Comparison of ENCODE assay signal across 2 cellular contexts in genomic region chr1:228471762-228472398, GRCh38.
TF ChIP-seq lines count a peak whose summit lies in the region.

No MANE protein-coding gene starts in this region.

TF ChIP-seq in HCT116, 20 proteins besides CTCF, POLR2A, EP300 and RAD21:
- no peak for TF ChIP-seq SRF (IDR thresholded peaks at IDR 0.05; ENCODE audit: low read depth)
- TF ChIP-seq FOSL1 (IDR thresholded peaks at IDR 0.05; ENCODE audit: low read depth) = no peak
- TF ChIP-seq, protein P1, sequence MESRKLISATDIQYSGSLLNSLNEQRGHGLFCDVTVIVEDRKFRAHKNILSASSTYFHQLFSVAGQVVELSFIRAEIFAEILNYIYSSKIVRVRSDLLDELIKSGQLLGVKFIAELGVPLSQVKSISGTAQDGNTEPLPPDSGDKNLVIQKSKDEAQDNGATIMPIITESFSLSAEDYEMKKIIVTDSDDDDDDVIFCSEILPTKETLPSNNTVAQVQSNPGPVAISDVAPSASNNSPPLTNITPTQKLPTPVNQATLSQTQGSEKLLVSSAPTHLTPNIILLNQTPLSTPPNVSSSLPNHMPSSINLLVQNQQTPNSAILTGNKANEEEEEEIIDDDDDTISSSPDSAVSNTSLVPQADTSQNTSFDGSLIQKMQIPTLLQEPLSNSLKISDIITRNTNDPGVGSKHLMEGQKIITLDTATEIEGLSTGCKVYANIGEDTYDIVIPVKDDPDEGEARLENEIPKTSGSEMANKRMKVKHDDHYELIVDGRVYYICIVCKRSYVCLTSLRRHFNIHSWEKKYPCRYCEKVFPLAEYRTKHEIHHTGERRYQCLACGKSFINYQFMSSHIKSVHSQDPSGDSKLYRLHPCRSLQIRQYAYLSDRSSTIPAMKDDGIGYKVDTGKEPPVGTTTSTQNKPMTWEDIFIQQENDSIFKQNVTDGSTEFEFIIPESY (IDR thresholded peaks at IDR 0.05; ENCODE audit: extremely low read depth, insufficient replicate concordance, low read length) = no peak
- TF ChIP-seq ELF1 (IDR thresholded peaks at IDR 0.05; ENCODE audit: borderline replicate concordance, low read depth) = no peak
- TF ChIP-seq POLR2AphosphoS5 (IDR thresholded peaks at IDR 0.05; ENCODE audit: low read depth, low read length) = no peak
- TF ChIP-seq ZFX (IDR thresholded peaks at IDR 0.05) = no peak
- TF ChIP-seq CBX3 (IDR thresholded peaks at IDR 0.05; ENCODE audit: low read depth) = no peak

TF ChIP-seq in H1, 55 proteins besides CTCF, POLR2A, EP300 and RAD21:
- TF ChIP-seq SP2 (IDR thresholded peaks at IDR 0.05; ENCODE audit: low read length) = no peak
- TF ChIP-seq SAP30 (IDR thresholded peaks at IDR 0.05; ENCODE audit: insufficient read depth, insufficient replicate concordance, low read length) = no peak
- TF ChIP-seq USF2 (IDR thresholded peaks at IDR 0.05; ENCODE audit: low read length) = no peak
- no peak for TF ChIP-seq SIX5 (IDR thresholded peaks at IDR 0.05; ENCODE audit: low read depth, low read length)
- TF ChIP-seq, protein P2, sequence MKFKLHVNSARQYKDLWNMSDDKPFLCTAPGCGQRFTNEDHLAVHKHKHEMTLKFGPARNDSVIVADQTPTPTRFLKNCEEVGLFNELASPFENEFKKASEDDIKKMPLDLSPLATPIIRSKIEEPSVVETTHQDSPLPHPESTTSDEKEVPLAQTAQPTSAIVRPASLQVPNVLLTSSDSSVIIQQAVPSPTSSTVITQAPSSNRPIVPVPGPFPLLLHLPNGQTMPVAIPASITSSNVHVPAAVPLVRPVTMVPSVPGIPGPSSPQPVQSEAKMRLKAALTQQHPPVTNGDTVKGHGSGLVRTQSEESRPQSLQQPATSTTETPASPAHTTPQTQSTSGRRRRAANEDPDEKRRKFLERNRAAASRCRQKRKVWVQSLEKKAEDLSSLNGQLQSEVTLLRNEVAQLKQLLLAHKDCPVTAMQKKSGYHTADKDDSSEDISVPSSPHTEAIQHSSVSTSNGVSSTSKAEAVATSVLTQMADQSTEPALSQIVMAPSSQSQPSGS (IDR thresholded peaks at IDR 0.05; ENCODE audit: low read length) = no peak
- no peak for TF ChIP-seq RXRA (IDR thresholded peaks at IDR 0.05; ENCODE audit: insufficient read depth, low read depth, low read length)
- no peak for TF ChIP-seq SP1 (IDR thresholded peaks at IDR 0.05; ENCODE audit: low read depth, low read length)
- no peak for TF ChIP-seq NANOG (IDR thresholded peaks at IDR 0.05; ENCODE audit: insufficient read depth, low read depth, low read length, poor library complexity, severe bottlenecking)
- TF ChIP-seq BACH1 (IDR thresholded peaks at IDR 0.05; ENCODE audit: low read length) = no peak
- no peak for TF ChIP-seq JUN (IDR thresholded peaks at IDR 0.05; ENCODE audit: low read depth, low read length)
- no peak for TF ChIP-seq SUZ12 (IDR thresholded peaks at IDR 0.05; ENCODE audit: low read length)
- TF ChIP-seq BRCA1 (IDR thresholded peaks at IDR 0.05; ENCODE audit: low read depth, low read length) = no peak
- no peak for TF ChIP-seq SIRT6 (IDR thresholded peaks at IDR 0.05; ENCODE audit: low read length)
- no peak for TF ChIP-seq CHD1 (IDR thresholded peaks at IDR 0.05; ENCODE audit: low read depth, low read length)
- TF ChIP-seq POU5F1 (IDR thresholded peaks at IDR 0.05; ENCODE audit: low read depth, low read length) = no peak
- no peak for TF ChIP-seq CEBPB (IDR thresholded peaks at IDR 0.05; ENCODE audit: low read depth, low read length)
- no peak for TF ChIP-seq FOSL1 (IDR thresholded peaks at IDR 0.05; ENCODE audit: insufficient read depth, low read depth, low read length)
- TF ChIP-seq CHD7 (IDR thresholded peaks at IDR 0.05; ENCODE audit: insufficient replicate concordance, low read length) = no peak
